24 cellular contexts compared by ENCODE assay signal in the genomic region with DNA sequence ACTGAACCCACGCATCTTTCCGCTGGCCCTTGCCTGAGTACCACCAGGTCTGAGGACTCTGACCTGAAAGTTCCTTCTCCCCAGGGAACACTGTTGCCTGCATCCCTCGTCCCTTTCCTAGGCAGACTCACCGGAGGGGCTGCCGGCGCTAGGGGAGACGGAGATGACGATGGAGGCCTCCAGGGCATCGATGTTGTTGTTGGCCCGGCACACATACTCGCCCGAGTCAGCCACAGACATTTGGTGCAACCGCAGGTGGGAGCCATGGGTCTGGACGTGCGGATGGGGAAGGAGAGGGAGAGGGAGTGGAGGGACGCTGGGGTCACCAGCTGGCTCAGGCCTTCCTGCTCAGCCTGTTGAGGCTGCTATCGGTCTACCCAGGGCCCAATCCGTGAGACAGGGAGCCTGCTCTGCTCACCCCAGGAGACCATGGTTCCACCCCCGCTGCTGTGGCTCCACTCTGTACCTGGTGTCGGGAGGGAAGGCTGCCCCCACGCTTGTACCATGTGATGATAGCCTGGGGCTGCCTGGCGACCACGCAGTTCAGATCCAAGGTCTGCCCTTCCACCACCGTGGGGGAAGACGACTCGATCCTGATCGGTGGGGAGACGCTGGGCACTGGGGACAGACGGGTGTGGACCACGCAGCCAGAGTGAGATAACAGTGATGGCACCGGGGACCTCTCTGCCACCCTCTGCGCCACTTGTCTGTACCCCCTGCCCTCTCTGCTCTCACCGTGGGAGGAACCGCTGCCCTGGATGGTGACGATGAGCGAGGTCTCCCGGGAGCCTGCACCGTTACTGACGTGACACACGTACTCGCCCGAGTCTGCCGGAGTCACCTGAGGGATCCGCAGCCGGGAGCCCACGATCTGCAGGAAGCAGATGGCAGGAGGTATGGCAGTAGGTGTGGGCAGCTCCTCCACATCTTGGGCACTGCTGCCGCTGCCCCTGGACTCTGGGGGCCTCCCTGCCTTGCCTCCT. TPM values are rescaled to one million over a fixed set of nuclear protein-coding genes. Genes with fewer than 3 reads are reported as not detected.
DNase-seq lines count a peak whose midpoint lies in the region; ATAC-seq and TF ChIP-seq lines count a peak whose summit lies in the region.
"Had no signal": no experiment of that assay in that cellular context is flagged by ENCODE, and none has a peak within 500 bp of the region (broad histone marks: within the 10 kb centered on the region; RNA-seq: fewer than 3 reads in every experiment).

No MANE protein-coding gene starts in this region.

- H3K27me3 ChIP-seq in osteoblast (ENCODE audit: insufficient read depth, low read length) = no peaks in the 10 kb centered on the region
- no peaks in the 10 kb centered on the region for H3K27me3 ChIP-seq in upper lobe of right lung
- H3K27me3 ChIP-seq: BE2C had no signal

- TF ChIP-seq CTCF in endothelial cell (IDR thresholded peaks at IDR 0.05; ENCODE audit: unreplicated experiment) = no peak
- no peak for TF ChIP-seq CTCF in osteoblast (IDR thresholded peaks at IDR 0.05; ENCODE audit: extremely low read depth, low read depth, low read length)
- TF ChIP-seq CTCF in upper lobe of right lung (IDR thresholded peaks at IDR 0.05) = no peak

- no peak overlapping the region for H3K4me3 ChIP-seq in osteoblast (ENCODE audit: insufficient read depth, low read length)
- no peak overlapping the region for H3K4me3 ChIP-seq in upper lobe of right lung
- H3K4me3 ChIP-seq: GM23248 had no signal

- DNase-seq in Right ventricle myocardium superior (no peak), cardiac septum (ENCODE audit: low spot score) (no peak), endothelial cell (ENCODE audit: low spot score) (no peak), osteoblast (ENCODE audit: insufficient read length, low spot score, missing footprints) (peak; percentile 89), upper lobe of right lung (no peak), NCI-H524 (lab: John Stamatoyannopoulos, UW) (no peak)
- DNase-seq in activated CD4-positive, alpha-beta T cell treated with anti-CD3 and anti-CD28 coated beads, Interleukin-2, amount 50 U/mL, for 48 hours = no peak
- DNase-seq: 8988T; ACHN; BE2C; CD8-positive, alpha-beta memory T cell; DMS79 treated with DMSO at 0.1 percent for 48 hours; GF-D8; GM23248; H9; MM.1S; NCI-H2029; NCI-H2227 treated with DMSO at 0.1 percent for 48 hours; NCI-H69; RPMI8226; SHP77 treated with DMSO at 0.1 percent for 48 hours had no signal

- H3K9me3 ChIP-seq in osteoblast (ENCODE audit: low read depth, low read length) = no peaks in the 10 kb centered on the region
- H3K9me3 ChIP-seq in upper lobe of right lung = no peaks in the 10 kb centered on the region
- H3K9me3 ChIP-seq: BE2C had no signal

- H3K27ac ChIP-seq in osteoblast (ENCODE audit: low read depth, low read length) (peak overlapping the region; percentile 56), upper lobe of right lung (no peak overlapping the region)
- H3K27ac ChIP-seq: GM23248, KMS-11 had no signal

- no peak overlapping the region for H3K27ac Mint-ChIP-seq in endothelial cell (ENCODE audit: unreplicated experiment)
- H3K27ac Mint-ChIP-seq: CD8-positive, alpha-beta memory T cell had no signal

- no peak overlapping the region for H3K4me2 ChIP-seq in osteoblast (ENCODE audit: insufficient read depth, low read length)
- H3K4me2 ChIP-seq: KMS-11 had no signal

- no peaks in the 10 kb centered on the region for H3K79me2 ChIP-seq in osteoblast (ENCODE audit: insufficient read depth, low read length)

- H3K36me3 ChIP-seq in osteoblast (ENCODE audit: insufficient read depth, low read length) (peaks cover 92% of the 10 kb centered on the region), upper lobe of right lung (peaks cover 98% of the 10 kb centered on the region)
- H3K36me3 ChIP-seq: BE2C had no signal

- H3K36me3 Mint-ChIP-seq in endothelial cell (ENCODE audit: low read depth, unreplicated experiment) = peaks cover 32% of the 10 kb centered on the region
- H3K36me3 Mint-ChIP-seq: CD14-positive monocyte; CD8-positive, alpha-beta memory T cell had no signal

- H4K20me1 ChIP-seq in osteoblast (ENCODE audit: insufficient read depth, low read length) = peaks cover 18% of the 10 kb centered on the region

- ATAC-seq in Right ventricle myocardium superior (ENCODE audit: poor library complexity) = peak; percentile 10
- ATAC-seq in upper lobe of right lung = no peak

- H2AFZ ChIP-seq in osteoblast (ENCODE audit: low read length) = no peak overlapping the region
- H2AFZ ChIP-seq: GM23248 had no signal

- peaks cover 32% of the 10 kb centered on the region for H3K27me3 Mint-ChIP-seq in endothelial cell (ENCODE audit: unreplicated experiment)
- H3K27me3 Mint-ChIP-seq: CD8-positive, alpha-beta memory T cell had no signal

- intact Hi-C loops in Right ventricle myocardium superior (cut with DNase I) = no loop called here
- intact Hi-C loops in cardiac septum (cut with DNase I) = no loop called here
- intact Hi-C loops in upper lobe of right lung (cut with DNase I) = no loop called here

- H3K4me1 ChIP-seq in osteoblast (ENCODE audit: insufficient read depth, low read length) (peaks cover 2% of the 10 kb centered on the region), upper lobe of right lung (no peaks in the 10 kb centered on the region)
- H3K4me1 ChIP-seq: BE2C had no signal

- H3K4me3 Mint-ChIP-seq in endothelial cell (ENCODE audit: unreplicated experiment) = peak overlapping the region; percentile 67
- H3K4me3 Mint-ChIP-seq: CD14-positive monocyte; CD8-positive, alpha-beta memory T cell; H9 had no signal

- H3K4me1 Mint-ChIP-seq in endothelial cell (ENCODE audit: unreplicated experiment) = no peaks in the 10 kb centered on the region
- H3K4me1 Mint-ChIP-seq: CD8-positive, alpha-beta memory T cell; H9 had no signal

- H3K9me3 Mint-ChIP-seq in endothelial cell (ENCODE audit: unreplicated experiment) = no peaks in the 10 kb centered on the region
- H3K9me3 Mint-ChIP-seq: CD14-positive monocyte; CD8-positive, alpha-beta memory T cell; H9 had no signal

RNA-seq across cellular contexts. Expression of gene LDLRAD2, which starts 35.4 kb away (rescaled TPM):
- total RNA-seq in Right ventricle myocardium superior (not detected), cardiac septum (0.05 TPM), endothelial cell (ENCODE audit: unreplicated experiment) (1.3 TPM), osteoblast (not detected in 2 replicates), upper lobe of right lung (0.38 TPM)
- total RNA-seq: CD8-positive, alpha-beta memory T cell; GM23248; NCI-H460 had no signal
